In the genomic region with DNA sequence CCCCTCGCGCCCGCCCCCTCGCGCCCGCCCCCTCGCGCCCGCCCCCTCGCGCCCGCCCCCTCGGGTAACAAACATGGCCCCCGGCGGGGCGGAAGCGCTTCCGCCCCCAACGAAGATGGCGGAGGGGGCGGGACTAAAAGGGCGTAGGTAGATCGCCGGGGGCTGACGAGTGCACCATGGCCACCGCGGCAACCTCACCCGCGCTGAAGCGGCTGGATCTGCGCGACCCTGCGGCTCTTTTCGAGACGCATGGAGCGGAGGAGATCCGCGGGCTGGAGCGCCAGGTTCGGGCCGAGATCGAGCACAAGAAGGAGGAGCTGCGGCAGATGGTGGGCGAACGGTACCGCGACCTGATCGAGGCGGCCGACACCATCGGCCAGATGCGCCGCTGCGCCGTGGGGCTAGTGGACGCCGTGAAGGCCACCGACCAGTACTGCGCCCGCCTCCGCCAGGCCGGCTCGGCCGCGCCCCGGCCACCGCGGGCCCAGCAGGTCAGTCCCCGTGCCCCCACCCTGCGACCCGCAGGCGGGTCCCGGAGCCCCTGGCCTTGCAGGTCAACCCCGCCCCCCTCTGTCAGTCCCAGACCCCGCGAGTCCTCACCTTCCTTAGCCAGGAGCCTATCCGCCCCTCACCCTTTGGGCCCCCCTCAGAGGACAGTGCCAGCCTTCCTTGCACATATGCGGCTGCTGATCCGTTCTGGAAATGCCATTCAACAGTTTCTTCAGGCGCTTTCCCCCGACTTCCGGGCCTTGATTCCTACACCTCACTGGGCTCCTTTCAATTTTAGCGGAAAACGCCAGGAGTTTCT, we compare ENCODE assay signal across 1 cellular context.
A peak's percentile ranks its signal among the peaks of the same experiment; 100 is the strongest.
TF ChIP-seq lines count a peak whose summit lies in the region.

A gene with protein sequence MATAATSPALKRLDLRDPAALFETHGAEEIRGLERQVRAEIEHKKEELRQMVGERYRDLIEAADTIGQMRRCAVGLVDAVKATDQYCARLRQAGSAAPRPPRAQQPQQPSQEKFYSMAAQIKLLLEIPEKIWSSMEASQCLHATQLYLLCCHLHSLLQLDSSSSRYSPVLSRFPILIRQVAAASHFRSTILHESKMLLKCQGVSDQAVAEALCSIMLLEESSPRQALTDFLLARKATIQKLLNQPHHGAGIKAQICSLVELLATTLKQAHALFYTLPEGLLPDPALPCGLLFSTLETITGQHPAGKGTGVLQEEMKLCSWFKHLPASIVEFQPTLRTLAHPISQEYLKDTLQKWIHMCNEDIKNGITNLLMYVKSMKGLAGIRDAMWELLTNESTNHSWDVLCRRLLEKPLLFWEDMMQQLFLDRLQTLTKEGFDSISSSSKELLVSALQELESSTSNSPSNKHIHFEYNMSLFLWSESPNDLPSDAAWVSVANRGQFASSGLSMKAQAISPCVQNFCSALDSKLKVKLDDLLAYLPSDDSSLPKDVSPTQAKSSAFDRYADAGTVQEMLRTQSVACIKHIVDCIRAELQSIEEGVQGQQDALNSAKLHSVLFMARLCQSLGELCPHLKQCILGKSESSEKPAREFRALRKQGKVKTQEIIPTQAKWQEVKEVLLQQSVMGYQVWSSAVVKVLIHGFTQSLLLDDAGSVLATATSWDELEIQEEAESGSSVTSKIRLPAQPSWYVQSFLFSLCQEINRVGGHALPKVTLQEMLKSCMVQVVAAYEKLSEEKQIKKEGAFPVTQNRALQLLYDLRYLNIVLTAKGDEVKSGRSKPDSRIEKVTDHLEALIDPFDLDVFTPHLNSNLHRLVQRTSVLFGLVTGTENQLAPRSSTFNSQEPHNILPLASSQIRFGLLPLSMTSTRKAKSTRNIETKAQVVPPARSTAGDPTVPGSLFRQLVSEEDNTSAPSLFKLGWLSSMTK (plus strand): TSS at position 162 of the 808 bp plus-strand sequence. CDS start 15 bp downstream, at position 177.

TF ChIP-seq in H1, 55 proteins besides CTCF, POLR2A, EP300 and RAD21 (continued from another document):
- TF ChIP-seq, protein P1, sequence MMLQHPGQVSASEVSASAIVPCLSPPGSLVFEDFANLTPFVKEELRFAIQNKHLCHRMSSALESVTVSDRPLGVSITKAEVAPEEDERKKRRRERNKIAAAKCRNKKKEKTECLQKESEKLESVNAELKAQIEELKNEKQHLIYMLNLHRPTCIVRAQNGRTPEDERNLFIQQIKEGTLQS (IDR thresholded peaks at IDR 0.05; ENCODE audit: insufficient read depth, low read depth, low read length), result no peak
- TF ChIP-seq TAF7 (optimal IDR thresholded peaks at IDR 0.05; ENCODE audit: borderline replicate concordance, low read depth, low read length) (no peak), SP1 (IDR thresholded peaks at IDR 0.05; ENCODE audit: low read depth, low read length) (no peak), RBBP5 (IDR thresholded peaks at IDR 0.05; ENCODE audit: borderline replicate concordance, low read depth, low read length) (peak; percentile 91; the same call in 1 of the 2 replicates), HDAC6 (IDR thresholded peaks at IDR 0.05; ENCODE audit: low read depth, low read length) (no peak), TBP (IDR thresholded peaks at IDR 0.05; ENCODE audit: low read depth, low read length) (no peak; the same call in 1 of the 2 replicates), GABPA (IDR thresholded peaks at IDR 0.05; ENCODE audit: borderline replicate concordance, insufficient read depth, low read length) (peak; percentile 16; the same call in 1 of the 2 replicates), EGR1 (IDR thresholded peaks at IDR 0.05; ENCODE audit: borderline replicate concordance, low read depth, low read length) (peak; percentile 72)
